ENCODE assay signal across 9 cellular contexts in the genomic region with DNA sequence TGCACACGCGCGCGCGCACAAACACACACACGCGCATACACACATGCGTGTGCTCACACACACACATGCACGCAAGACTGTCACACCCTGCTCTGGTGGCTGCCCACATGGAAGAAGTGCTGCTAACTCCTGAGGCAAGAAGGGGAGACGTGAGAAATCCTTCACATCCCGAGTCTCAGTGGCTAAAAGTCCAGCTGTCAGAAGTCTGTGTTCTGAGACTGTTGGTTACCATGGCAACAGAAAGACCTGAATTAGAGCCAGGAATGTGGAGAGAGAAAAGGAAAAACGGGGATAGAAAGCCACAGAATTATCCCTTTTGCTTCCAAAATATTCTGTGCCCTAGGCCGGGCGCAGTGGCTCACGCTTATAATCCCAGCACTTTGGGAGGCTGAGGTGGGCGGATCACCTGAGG.
DNase-seq lines count a peak whose midpoint lies in the region; ATAC-seq and TF ChIP-seq lines count a peak whose summit lies in the region.
"Had no signal": no experiment of that assay in that cellular context is flagged by ENCODE, and none has a peak within 500 bp of the region (broad histone marks: within the 10 kb centered on the region; RNA-seq: fewer than 3 reads in every experiment).

No MANE protein-coding gene starts in this region.

- no peak overlapping the region for H3K4me3 Mint-ChIP-seq in stimulated activated naive B cell treated with anti-CD40 and anti-IgM and Interleukin-4, amounts not matched to agents 10 μg/mL and 1 μg/mL and 100 μg/mL, for 72 hours
- H3K4me3 Mint-ChIP-seq: stimulated activated memory B cell treated with anti-CD40 and anti-IgM and Interleukin-4, amounts not matched to agents 10 μg/mL and 1 μg/mL and 100 μg/mL, for 72 hours had no signal

- H3K4me1 Mint-ChIP-seq in stimulated activated naive B cell treated with anti-CD40 and anti-IgM and Interleukin-4, amounts not matched to agents 10 μg/mL and 1 μg/mL and 100 μg/mL, for 72 hours, result peaks cover 12 to 28% of the 10 kb centered on the region in 2 donors
- H3K4me1 Mint-ChIP-seq: stimulated activated memory B cell treated with anti-CD40 and anti-IgM and Interleukin-4, amounts not matched to agents 10 μg/mL and 1 μg/mL and 100 μg/mL, for 72 hours had no signal

- H4K20me1 ChIP-seq in MM.1S (ENCODE audit: insufficient read depth, low read length), result no peaks in the 10 kb centered on the region

- peaks cover 0 to 4% of the 10 kb centered on the region in 2 donors for H3K9me3 Mint-ChIP-seq in stimulated activated naive B cell treated with anti-CD40 and anti-IgM and Interleukin-4, amounts not matched to agents 10 μg/mL and 1 μg/mL and 100 μg/mL, for 72 hours

- no peak overlapping the region for H2AFZ ChIP-seq in MM.1S (ENCODE audit: low read length)

- H3F3A ChIP-seq in MM.1S (ENCODE audit: insufficient read depth, low read length), result no peaks in the 10 kb centered on the region

- TF ChIP-seq CTCF in heart right ventricle (IDR thresholded peaks at IDR 0.05) (no peak), MM.1S (IDR thresholded peaks at IDR 0.05; ENCODE audit: low read length) (no peak)

- peak; percentile 48 for DNase-seq in Caki2 (ENCODE audit: low read depth)
- DNase-seq in amniotic epithelial cell (ENCODE audit: low read depth), result peak; percentile 82
- DNase-seq in heart right ventricle, result peak; percentile 19 to 84
- DNase-seq in posterior cingulate gyrus, result peak in 6 of 10 donors; percentile 26 to 87 (median 54)
- no peak for DNase-seq in stimulated activated naive B cell treated with anti-CD40 and anti-IgM and Interleukin-4, amounts not matched to agents 10 μg/mL and 1 μg/mL and 100 μg/mL, for 72 hours
- no peak for DNase-seq in MM.1S

- H3K4me2 ChIP-seq in MM.1S (ENCODE audit: low read depth, low read length), result no peak overlapping the region

- peaks cover 24 to 29% of the 10 kb centered on the region in 2 donors for H3K36me3 Mint-ChIP-seq in stimulated activated naive B cell treated with anti-CD40 and anti-IgM and Interleukin-4, amounts not matched to agents 10 μg/mL and 1 μg/mL and 100 μg/mL, for 72 hours
- H3K36me3 Mint-ChIP-seq: stimulated activated memory B cell treated with anti-CD40 and anti-IgM and Interleukin-4, amounts not matched to agents 10 μg/mL and 1 μg/mL and 100 μg/mL, for 72 hours had no signal

- peak; percentile 24 to 70 (median 59) for ATAC-seq in heart right ventricle
- ATAC-seq in stimulated activated naive B cell treated with anti-CD40 and anti-IgM and Interleukin-4, amounts not matched to agents 10 μg/mL and 1 μg/mL and 100 μg/mL, for 72 hours (replicated peaks), result no peak
- ATAC-seq in GM21825 (IDR thresholded peaks at IDR 0.05; ENCODE audit: unreplicated experiment), result no peak
- no peak for ATAC-seq in HG03457 (IDR thresholded peaks at IDR 0.05; ENCODE audit: unreplicated experiment)
- ATAC-seq: stimulated activated memory B cell treated with anti-CD40 and anti-IgM and Interleukin-4, amounts not matched to agents 10 μg/mL and 1 μg/mL and 100 μg/mL, for 72 hours had no signal

- no peaks in the 10 kb centered on the region for H3K79me2 ChIP-seq in MM.1S (ENCODE audit: low read length)

- H3K27ac Mint-ChIP-seq in stimulated activated naive B cell treated with anti-CD40 and anti-IgM and Interleukin-4, amounts not matched to agents 10 μg/mL and 1 μg/mL and 100 μg/mL, for 72 hours, result no peak overlapping the region
- H3K27ac Mint-ChIP-seq: stimulated activated memory B cell treated with anti-CD40 and anti-IgM and Interleukin-4, amounts not matched to agents 10 μg/mL and 1 μg/mL and 100 μg/mL, for 72 hours had no signal

- intact Hi-C loops in heart right ventricle (cut with DNase I), result no loop called here
- intact Hi-C loops in posterior cingulate gyrus (cut with DNase I), result no loop called here

- no peaks in the 10 kb centered on the region for H3K27me3 ChIP-seq in heart right ventricle
- no peaks in the 10 kb centered on the region for H3K27me3 ChIP-seq in MM.1S (replicated peaks; ENCODE audit: insufficient read depth, low read length)

- in situ Hi-C loops in Caki2 (cut with HindIII; ENCODE audit: low pct_unique_long_range_greater_than_20kb, low sequenced_read_pairs), result no loop called here

- H3K9me2 ChIP-seq in MM.1S (replicated peaks; ENCODE audit: insufficient read depth, low read length), result no peaks in the 10 kb centered on the region

- H3K4me1 ChIP-seq in heart right ventricle, result peaks cover 15 to 88% (median 54%) of the 10 kb centered on the region in 9 donors
- H3K4me1 ChIP-seq in MM.1S (ENCODE audit: low read length), result no peaks in the 10 kb centered on the region

- no peaks in the 10 kb centered on the region for H3K9me3 ChIP-seq in heart right ventricle
- no peaks in the 10 kb centered on the region for H3K9me3 ChIP-seq in MM.1S (replicated peaks; ENCODE audit: insufficient read depth, low read length)

- H3K4me3 ChIP-seq in heart right ventricle (no peak overlapping the region), MM.1S (ENCODE audit: low read length) (no peak overlapping the region)

- no peak overlapping the region for H3K9ac ChIP-seq in MM.1S (ENCODE audit: low read length)

- H3K27ac ChIP-seq in heart right ventricle (peak overlapping the region in 9 of 10 donors; percentile 30 to 72 (median 57)), MM.1S (ENCODE audit: low read length) (no peak overlapping the region)

- peaks cover 0 to 8% (median 0%) of the 10 kb centered on the region in 9 donors for H3K36me3 ChIP-seq in heart right ventricle
- H3K36me3 ChIP-seq in MM.1S (replicated peaks; ENCODE audit: insufficient read depth, low read length), result no peaks in the 10 kb centered on the region

- H3K27me3 Mint-ChIP-seq in stimulated activated naive B cell treated with anti-CD40 and anti-IgM and Interleukin-4, amounts not matched to agents 10 μg/mL and 1 μg/mL and 100 μg/mL, for 72 hours, result no peaks in the 10 kb centered on the region
- H3K27me3 Mint-ChIP-seq: stimulated activated memory B cell treated with anti-CD40 and anti-IgM and Interleukin-4, amounts not matched to agents 10 μg/mL and 1 μg/mL and 100 μg/mL, for 72 hours had no signal

- 62 to 71% methylated on average over 16 of the region's 16 CpGs for WGBS in heart right ventricle, 2 donors

Comparison
In these comparisons a context has a peak if more than half of its experiments do, and no peak if none do; other contexts are left out.
1. DNase-seq: peak in Caki2 (single experiment), amniotic epithelial cell (single experiment), heart right ventricle (2 of 2) and posterior cingulate gyrus (6 of 10); none in stimulated activated naive B cell treated with anti-CD40 and anti-IgM and Interleukin-4, amounts not matched to agents 10 μg/mL and 1 μg/mL and 100 μg/mL, for 72 hours (single experiment) and MM.1S (single experiment).
2. ATAC-seq: peak in heart right ventricle (8 of 8); none in stimulated activated naive B cell treated with anti-CD40 and anti-IgM and Interleukin-4, amounts not matched to agents 10 μg/mL and 1 μg/mL and 100 μg/mL, for 72 hours (0 of 2), GM21825 (single experiment) and HG03457 (single experiment).